1 cellular context compared by ENCODE assay signal in the genomic region with DNA sequence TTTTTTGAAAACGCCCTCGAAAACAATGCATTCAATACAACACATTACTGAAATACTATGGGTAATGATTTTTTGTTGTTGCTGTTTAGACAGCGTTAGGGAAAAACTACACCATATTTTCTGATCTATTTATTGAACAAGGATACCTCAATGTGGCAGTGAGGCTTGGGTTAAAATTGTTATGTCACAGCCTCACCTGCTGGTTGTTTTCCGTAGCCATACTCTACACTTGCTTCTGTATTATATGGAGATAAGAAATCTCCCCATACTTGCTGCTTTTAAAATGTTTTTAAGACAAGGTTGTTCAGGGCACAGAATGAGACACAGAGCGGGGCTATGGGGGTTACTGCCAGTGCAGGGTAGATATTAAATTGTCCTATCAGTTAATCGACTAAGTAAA.
TF ChIP-seq lines count a peak whose summit lies in the region.

No MANE protein-coding gene starts in this region.

TF ChIP-seq in SK-N-SH treated with all-trans-retinoic acid at 6 μM for 48 hours, 23 proteins besides CTCF, POLR2A, EP300 and RAD21 (continued from another document):
- TF ChIP-seq ZC3H10 (CRISPR knock-in tag; IDR thresholded peaks at IDR 0.05): no peak
- TF ChIP-seq ZFP30 (CRISPR knock-in tag; IDR thresholded peaks at IDR 0.05): no peak
- no peak for TF ChIP-seq ZNF565 (CRISPR knock-in tag; conservative IDR thresholded peaks at IDR 0.05; ENCODE audit: low read depth)
- TF ChIP-seq ZNF70 (CRISPR knock-in tag; IDR thresholded peaks at IDR 0.05): no peak
- TF ChIP-seq, protein P1, sequence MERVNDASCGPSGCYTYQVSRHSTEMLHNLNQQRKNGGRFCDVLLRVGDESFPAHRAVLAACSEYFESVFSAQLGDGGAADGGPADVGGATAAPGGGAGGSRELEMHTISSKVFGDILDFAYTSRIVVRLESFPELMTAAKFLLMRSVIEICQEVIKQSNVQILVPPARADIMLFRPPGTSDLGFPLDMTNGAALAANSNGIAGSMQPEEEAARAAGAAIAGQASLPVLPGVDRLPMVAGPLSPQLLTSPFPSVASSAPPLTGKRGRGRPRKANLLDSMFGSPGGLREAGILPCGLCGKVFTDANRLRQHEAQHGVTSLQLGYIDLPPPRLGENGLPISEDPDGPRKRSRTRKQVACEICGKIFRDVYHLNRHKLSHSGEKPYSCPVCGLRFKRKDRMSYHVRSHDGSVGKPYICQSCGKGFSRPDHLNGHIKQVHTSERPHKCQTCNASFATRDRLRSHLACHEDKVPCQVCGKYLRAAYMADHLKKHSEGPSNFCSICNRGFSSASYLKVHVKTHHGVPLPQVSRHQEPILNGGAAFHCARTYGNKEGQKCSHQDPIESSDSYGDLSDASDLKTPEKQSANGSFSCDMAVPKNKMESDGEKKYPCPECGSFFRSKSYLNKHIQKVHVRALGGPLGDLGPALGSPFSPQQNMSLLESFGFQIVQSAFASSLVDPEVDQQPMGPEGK (CRISPR knock-in tag; IDR thresholded peaks at IDR 0.05; ENCODE audit: borderline replicate concordance): no peak
- TF ChIP-seq SNAI2 (CRISPR knock-in tag; IDR thresholded peaks at IDR 0.05): no peak
- TF ChIP-seq ZNF8 (CRISPR knock-in tag; IDR thresholded peaks at IDR 0.05): no peak
- no peak for TF ChIP-seq RARB (CRISPR knock-in tag; IDR thresholded peaks at IDR 0.05)
- TF ChIP-seq TOX (CRISPR knock-in tag; IDR thresholded peaks at IDR 0.05; ENCODE audit: borderline replicate concordance): no peak
- TF ChIP-seq OSR1 (CRISPR knock-in tag; IDR thresholded peaks at IDR 0.05): no peak
- TF ChIP-seq TSHZ2 (CRISPR knock-in tag; IDR thresholded peaks at IDR 0.05): no peak
- TF ChIP-seq, protein P2, sequence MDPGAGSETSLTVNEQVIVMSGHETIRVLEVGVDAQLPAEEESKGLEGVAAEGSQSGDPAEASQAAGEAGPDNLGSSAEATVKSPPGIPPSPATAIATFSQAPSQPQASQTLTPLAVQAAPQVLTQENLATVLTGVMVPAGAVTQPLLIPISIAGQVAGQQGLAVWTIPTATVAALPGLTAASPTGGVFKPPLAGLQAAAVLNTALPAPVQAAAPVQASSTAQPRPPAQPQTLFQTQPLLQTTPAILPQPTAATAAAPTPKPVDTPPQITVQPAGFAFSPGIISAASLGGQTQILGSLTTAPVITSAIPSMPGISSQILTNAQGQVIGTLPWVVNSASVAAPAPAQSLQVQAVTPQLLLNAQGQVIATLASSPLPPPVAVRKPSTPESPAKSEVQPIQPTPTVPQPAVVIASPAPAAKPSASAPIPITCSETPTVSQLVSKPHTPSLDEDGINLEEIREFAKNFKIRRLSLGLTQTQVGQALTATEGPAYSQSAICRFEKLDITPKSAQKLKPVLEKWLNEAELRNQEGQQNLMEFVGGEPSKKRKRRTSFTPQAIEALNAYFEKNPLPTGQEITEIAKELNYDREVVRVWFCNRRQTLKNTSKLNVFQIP (CRISPR knock-in tag; IDR thresholded peaks at IDR 0.05; ENCODE audit: borderline replicate concordance, low read depth): no peak
- no peak for TF ChIP-seq ISL1 (CRISPR knock-in tag; IDR thresholded peaks at IDR 0.05)
- TF ChIP-seq, protein P3, sequence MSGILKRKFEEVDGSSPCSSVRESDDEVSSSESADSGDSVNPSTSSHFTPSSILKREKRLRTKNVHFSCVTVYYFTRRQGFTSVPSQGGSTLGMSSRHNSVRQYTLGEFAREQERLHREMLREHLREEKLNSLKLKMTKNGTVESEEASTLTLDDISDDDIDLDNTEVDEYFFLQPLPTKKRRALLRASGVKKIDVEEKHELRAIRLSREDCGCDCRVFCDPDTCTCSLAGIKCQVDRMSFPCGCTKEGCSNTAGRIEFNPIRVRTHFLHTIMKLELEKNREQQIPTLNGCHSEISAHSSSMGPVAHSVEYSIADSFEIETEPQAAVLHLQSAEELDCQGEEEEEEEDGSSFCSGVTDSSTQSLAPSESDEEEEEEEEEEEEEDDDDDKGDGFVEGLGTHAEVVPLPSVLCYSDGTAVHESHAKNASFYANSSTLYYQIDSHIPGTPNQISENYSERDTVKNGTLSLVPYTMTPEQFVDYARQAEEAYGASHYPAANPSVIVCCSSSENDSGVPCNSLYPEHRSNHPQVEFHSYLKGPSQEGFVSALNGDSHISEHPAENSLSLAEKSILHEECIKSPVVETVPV (CRISPR knock-in tag; IDR thresholded peaks at IDR 0.05): no peak
- no peak for TF ChIP-seq CREB5 (CRISPR knock-in tag; IDR thresholded peaks at IDR 0.05; ENCODE audit: low read depth)
- TF ChIP-seq BACH2 (CRISPR knock-in tag; IDR thresholded peaks at IDR 0.05; ENCODE audit: borderline replicate concordance): no peak
TF ChIP-seq in SK-N-SH treated with all-trans-retinoic acid at 6 μM for 48 hours: peak in this region for 0.
